9 cellular contexts compared by ENCODE assay signal in the genomic region with DNA sequence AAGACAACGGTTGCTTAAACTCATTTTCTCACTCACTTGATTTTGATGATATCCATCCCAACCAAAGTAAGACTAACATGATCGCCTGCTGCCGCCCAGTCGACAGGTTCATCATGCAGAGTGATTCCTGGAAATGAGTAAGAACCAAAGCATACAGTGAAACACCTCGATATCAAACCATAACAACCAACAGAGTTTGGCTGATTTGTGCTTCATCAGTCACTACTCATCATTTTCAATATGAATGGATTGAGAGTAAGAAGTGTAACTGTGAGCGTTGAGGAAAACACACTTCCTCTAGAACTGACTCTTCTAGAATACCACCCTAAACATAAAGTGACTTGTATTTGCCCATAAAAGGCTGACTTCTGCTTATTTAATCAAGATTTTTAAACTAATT. TPM values are rescaled to one million over a fixed set of nuclear protein-coding genes. Genes with fewer than 3 reads are reported as not detected.
DNase-seq lines count a peak whose midpoint lies in the region; ATAC-seq and TF ChIP-seq lines count a peak whose summit lies in the region.
"Had no signal": no experiment of that assay in that cellular context is flagged by ENCODE, and none has a peak within 500 bp of the region (broad histone marks: within the 10 kb centered on the region; RNA-seq: fewer than 3 reads in every experiment).

No MANE protein-coding gene starts in this region.

- no peaks in the 10 kb centered on the region for H3K36me3 ChIP-seq in breast epithelium

- H3K27me3 ChIP-seq in breast epithelium = no peaks in the 10 kb centered on the region
- H3K27me3 ChIP-seq: right atrium auricular region had no signal

- no peak overlapping the region for H3K27ac ChIP-seq in breast epithelium
- H3K27ac ChIP-seq: right atrium auricular region had no signal

- peak overlapping the region; percentile 0 for H3K4me3 Mint-ChIP-seq in activated naive CD8-positive, alpha-beta T cell treated with anti-CD3 and anti-CD28 coated beads, Interleukin-2, amount 50 U/mL, for 24 hours

- no peaks in the 10 kb centered on the region for H3K9me3 Mint-ChIP-seq in activated naive CD8-positive, alpha-beta T cell treated with anti-CD3 and anti-CD28 coated beads, Interleukin-2, amount 50 U/mL, for 24 hours

- ATAC-seq in GM18499 (IDR thresholded peaks at IDR 0.05; ENCODE audit: insufficient read depth, unreplicated experiment) (peak; percentile 84), GM21423 (IDR thresholded peaks at IDR 0.05; ENCODE audit: unreplicated experiment) (peak; percentile 72), HG03342 (IDR thresholded peaks at IDR 0.05; ENCODE audit: unreplicated experiment) (peak; percentile 83)
- peak; percentile 85 for ATAC-seq in activated naive CD8-positive, alpha-beta T cell treated with anti-CD3 and anti-CD28 coated beads, Interleukin-2, amount 50 U/mL, for 24 hours

- H3K4me3 ChIP-seq in breast epithelium = no peak overlapping the region
- H3K4me3 ChIP-seq: right atrium auricular region had no signal

- H3K27me3 Mint-ChIP-seq in activated naive CD8-positive, alpha-beta T cell treated with anti-CD3 and anti-CD28 coated beads, Interleukin-2, amount 50 U/mL, for 24 hours = no peaks in the 10 kb centered on the region

- H3K4me1 ChIP-seq in breast epithelium = no peaks in the 10 kb centered on the region
- H3K4me1 ChIP-seq: right atrium auricular region had no signal

- intact Hi-C loops in breast epithelium (cut with DNase I; ENCODE audit: low total_unique reads) = no loop called here
- intact Hi-C loops in posterior cingulate gyrus (cut with DNase I) = no loop called here

- H3K36me3 Mint-ChIP-seq in activated naive CD8-positive, alpha-beta T cell treated with anti-CD3 and anti-CD28 coated beads, Interleukin-2, amount 50 U/mL, for 24 hours (ENCODE audit: low read depth) = peaks cover 71% of the 10 kb centered on the region

- no peaks in the 10 kb centered on the region for H3K9me3 ChIP-seq in breast epithelium
- H3K9me3 ChIP-seq: right atrium auricular region had no signal

- TF ChIP-seq POLR2A in breast epithelium (IDR thresholded peaks at IDR 0.05) = no peak

- no peak for TF ChIP-seq CTCF in breast epithelium (IDR thresholded peaks at IDR 0.05)

- peak overlapping the region; percentile 52 for H3K27ac Mint-ChIP-seq in activated naive CD8-positive, alpha-beta T cell treated with anti-CD3 and anti-CD28 coated beads, Interleukin-2, amount 50 U/mL, for 24 hours

- peaks cover 52% of the 10 kb centered on the region for H3K4me1 Mint-ChIP-seq in activated naive CD8-positive, alpha-beta T cell treated with anti-CD3 and anti-CD28 coated beads, Interleukin-2, amount 50 U/mL, for 24 hours

- peak; percentile 41 for DNase-seq in activated naive CD8-positive, alpha-beta T cell treated with anti-CD3 and anti-CD28 coated beads, Interleukin-2, amount 50 U/mL, for 24 hours
- DNase-seq in NCI-H345 (lab: John Stamatoyannopoulos, UW) = no peak
- no peak for DNase-seq in breast epithelium (ENCODE audit: low spot score in 2 of 2)
- no peak for DNase-seq in posterior cingulate gyrus
- DNase-seq in NOMO-1 (lab: John Stamatoyannopoulos, UW; ENCODE audit: unreplicated experiment in 2 of 2) = no peak

RNA-seq across cellular contexts. Expression of a gene that starts 29.2 kb away (rescaled TPM):
- 1 to 10 TPM in 1 of 3 donors, under 1 TPM in 2; 0.66 to 1.5 (median 0.80) TPM for total RNA-seq in breast epithelium
